28 cellular contexts compared by ENCODE assay signal in genomic region chr3:70201975-70202374, GRCh38.
"Had no signal": no experiment of that assay in that cellular context is flagged by ENCODE, and none has a peak within 500 bp of the region (broad histone marks: within the 10 kb centered on the region; RNA-seq: fewer than 3 reads in every experiment).

No MANE protein-coding gene starts in this region.

- H3K79me2 ChIP-seq: hepatocyte had no signal

- H3K9me3 ChIP-seq: esophagus muscularis mucosa, esophagus squamous epithelium, gastrocnemius medialis, gastroesophageal sphincter, heart left ventricle, heart right ventricle had no signal

- H3K27me3 ChIP-seq: dorsolateral prefrontal cortex, esophagus muscularis mucosa, esophagus squamous epithelium, foreskin keratinocyte, gastrocnemius medialis, gastroesophageal sphincter, heart right ventricle had no signal

- ATAC-seq: effector memory CD8-positive, alpha-beta T cell; esophagus mucosa; foreskin keratinocyte; gastrocnemius medialis; gastroesophageal sphincter; heart left ventricle; heart right ventricle had no signal

- H3K4me3 ChIP-seq: coronary artery, dorsolateral prefrontal cortex, esophagus muscularis mucosa, esophagus squamous epithelium, gastrocnemius medialis, gastroesophageal sphincter, heart left ventricle, heart right ventricle, hepatocyte had no signal

- DNase-seq: cortex of kidney; dermis blood vessel endothelial cell; dorsolateral prefrontal cortex; effector CD4-positive, alpha-beta T cell; effector CD8-positive, alpha-beta T cell; effector memory CD4-positive, alpha-beta T cell; effector memory CD8-positive, alpha-beta T cell; endodermal cell; erythroblast; esophagus squamous epithelium; foreskin fibroblast; foreskin keratinocyte; foreskin melanocyte; gastrocnemius medialis; glutamatergic neuron; head of caudate nucleus; heart left ventricle; heart right ventricle had no signal

- H3K4me2 ChIP-seq: hepatocyte had no signal

- H2AFZ ChIP-seq: hepatocyte had no signal

- H3K27ac ChIP-seq: coronary artery, dorsolateral prefrontal cortex, epithelial cell of prostate, esophagus muscularis mucosa, esophagus squamous epithelium, foreskin keratinocyte, gastrocnemius medialis, gastroesophageal sphincter, heart left ventricle, heart right ventricle, hepatocyte had no signal

- H3K4me1 ChIP-seq: esophagus muscularis mucosa, esophagus squamous epithelium, foreskin keratinocyte, gastrocnemius medialis, gastroesophageal sphincter, heart left ventricle, heart right ventricle had no signal

- FAIRE-seq: colon, endometrium, endothelial cell of umbilical vein, frontal cortex had no signal

- H3K36me3 ChIP-seq: esophagus muscularis mucosa, esophagus squamous epithelium, gastrocnemius medialis, gastroesophageal sphincter, heart left ventricle, heart right ventricle had no signal
